19 cellular contexts compared by ENCODE assay signal in the genomic region with DNA sequence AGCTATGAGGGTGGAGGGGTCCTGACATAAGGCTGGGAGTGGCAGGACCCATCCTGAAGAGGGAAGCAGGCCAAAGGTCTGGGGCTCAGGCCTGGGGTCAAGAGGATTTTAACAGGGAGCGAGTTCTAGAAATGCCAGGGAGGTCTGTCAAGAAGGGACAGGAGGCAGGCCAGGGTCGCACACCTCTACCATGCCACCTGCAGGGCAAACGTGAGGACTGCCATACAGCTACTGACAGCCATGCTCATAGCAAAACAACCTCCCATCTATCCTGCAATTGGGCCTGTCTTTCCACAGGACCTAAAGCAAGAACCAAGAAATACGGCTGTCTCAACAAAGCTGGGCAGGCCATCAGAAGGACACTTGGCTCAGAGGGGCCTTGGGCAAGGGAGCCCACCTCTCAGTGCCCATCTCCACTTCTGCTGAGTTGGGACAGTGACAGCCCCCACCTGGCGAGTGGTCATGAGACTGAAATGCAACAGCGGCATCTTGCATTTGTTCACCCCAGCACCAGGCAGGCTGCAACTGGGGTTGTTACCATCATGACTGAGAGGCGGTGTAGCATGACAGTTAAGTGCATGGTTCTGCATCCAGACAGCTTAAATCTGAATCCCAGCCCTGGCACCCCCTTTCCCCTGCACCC.
DNase-seq lines count a peak whose midpoint lies in the region; ATAC-seq, FAIRE-seq and TF ChIP-seq lines count a peak whose summit lies in the region.
"Had no signal": no experiment of that assay in that cellular context is flagged by ENCODE, and none has a peak within 500 bp of the region (broad histone marks: within the 10 kb centered on the region; RNA-seq: fewer than 3 reads in every experiment).

No MANE protein-coding gene starts in this region.

- H3K27me3 ChIP-seq in BE2C (no peaks in the 10 kb centered on the region), Panc1 (ENCODE audit: control insufficient read depth, insufficient read depth, low read length) (no peaks in the 10 kb centered on the region), foreskin keratinocyte (no peaks in the 10 kb centered on the region)
- H3K27me3 ChIP-seq: transverse colon had no signal

- H3K36me3 ChIP-seq in BE2C: no peaks in the 10 kb centered on the region
- H3K36me3 ChIP-seq in Panc1 (ENCODE audit: control insufficient read depth, insufficient read depth, low read length): no peaks in the 10 kb centered on the region
- no peaks in the 10 kb centered on the region for H3K36me3 ChIP-seq in kidney (ENCODE audit: control insufficient read depth in 1 of 2, insufficient read depth in 2 of 2, low read length in 2 of 2)
- H3K36me3 ChIP-seq: stomach, transverse colon had no signal

- no peak for FAIRE-seq in kidney (lab: Jason Lieb, UNC)
- FAIRE-seq: GM19239 had no signal

- H3K4me3 ChIP-seq in BE2C (ENCODE audit: low read depth, low read length) (no peak overlapping the region), Panc1 (ENCODE audit: low read depth in 2 of 2, low read length in 2 of 2) (no peak overlapping the region), kidney (ENCODE audit: low read length in 2 of 2) (no peak overlapping the region)
- H3K4me3 ChIP-seq: stomach, transverse colon had no signal

- POLR2A ChIA-PET in Panc1 (lab: Charles Lee): no interaction called here

- no peak overlapping the region for H3K9ac ChIP-seq in kidney (ENCODE audit: low read length in 2 of 2)

- no peaks in the 10 kb centered on the region for H3K9me3 ChIP-seq in BE2C
- no peaks in the 10 kb centered on the region for H3K9me3 ChIP-seq in Panc1 (ENCODE audit: control insufficient read depth, insufficient read depth, low read depth, low read length)
- no peaks in the 10 kb centered on the region for H3K9me3 ChIP-seq in kidney (ENCODE audit: control insufficient read depth in 1 of 2, low read length in 2 of 2)
- H3K9me3 ChIP-seq: transverse colon had no signal

- no peak for DNase-seq in BE2C
- DNase-seq in ELF-1 (ENCODE audit: low read depth, low spot score): peak; percentile 37
- DNase-seq in Panc1 (ENCODE audit: low read depth, low spot score): no peak
- DNase-seq in kidney: peak; percentile 8
- no peak for DNase-seq in foreskin keratinocyte
- no peak for DNase-seq in activated naive CD4-positive, alpha-beta T cell treated with anti-CD3 and anti-CD28 coated beads, Interleukin-2, amount 50 U/mL, for 72 hours (ENCODE audit: low spot score in 2 of 2)
- no peak for DNase-seq in NCI-H345 (lab: John Stamatoyannopoulos, UW)
- DNase-seq: AML-193; anterior cingulate cortex; CD8-positive, alpha-beta memory T cell; cerebellar nuclear complex; KG1; NCI-H1436 treated with DMSO at 0.1 percent for 48 hours; stomach; transverse colon had no signal

- in situ Hi-C loops in Panc1 (cut with HindIII; ENCODE audit: low pct_unique_long_range_greater_than_20kb, low sequenced_read_pairs): no loop called here

- H3K36me3 Mint-ChIP-seq in activated naive CD4-positive, alpha-beta T cell treated with anti-CD3 and anti-CD28 coated beads, Interleukin-2, amount 50 U/mL, for 72 hours: no peaks in the 10 kb centered on the region
- H3K36me3 Mint-ChIP-seq: activated CD8-positive, alpha-beta memory T cell treated with anti-CD3 and anti-CD28 coated beads, Interleukin-2, amount 10 ng/mL, durations not matched to agents 7 days and 5 days; CD8-positive, alpha-beta memory T cell had no signal

- TF ChIP-seq CTCF in BE2C (IDR thresholded peaks at IDR 0.05; ENCODE audit: low read depth, low read length) (peak; percentile 36), Panc1 (IDR thresholded peaks at IDR 0.05) (no peak), kidney (IDR thresholded peaks at IDR 0.05; ENCODE audit: borderline replicate concordance, extremely low read depth, insufficient read depth) (no peak), foreskin keratinocyte (conservative IDR thresholded peaks at IDR 0.05) (no peak)

- H3K4me1 ChIP-seq in BE2C: no peaks in the 10 kb centered on the region
- H3K4me1 ChIP-seq in Panc1 (ENCODE audit: control insufficient read depth, insufficient read depth, low read length): no peaks in the 10 kb centered on the region
- no peaks in the 10 kb centered on the region for H3K4me1 ChIP-seq in kidney (ENCODE audit: control insufficient read depth in 1 of 2, insufficient read depth in 1 of 2, low read depth in 1 of 2, low read length in 2 of 2)
- H3K4me1 ChIP-seq in foreskin keratinocyte: no peaks in the 10 kb centered on the region
- H3K4me1 ChIP-seq: stomach had no signal

- CTCF ChIA-PET in Panc1 (lab: Charles Lee): no interaction called here

- H3K27ac ChIP-seq in Panc1 (ENCODE audit: low read length) (no peak overlapping the region), kidney (ENCODE audit: low read depth in 2 of 2, low read length in 2 of 2) (no peak overlapping the region), foreskin keratinocyte (no peak overlapping the region)
- H3K27ac ChIP-seq: stomach, transverse colon had no signal

- no peaks in the 10 kb centered on the region for H3K9me3 Mint-ChIP-seq in activated naive CD4-positive, alpha-beta T cell treated with anti-CD3 and anti-CD28 coated beads, Interleukin-2, amount 50 U/mL, for 72 hours
- H3K9me3 Mint-ChIP-seq: activated CD4-positive, alpha-beta T cell treated with anti-CD3 and anti-CD28 coated beads, Interleukin-2, amount 10 ng/mL, durations not matched to agents 7 days and 5 days; activated naive CD4-positive, alpha-beta T cell treated with anti-CD3 and anti-CD28 coated beads for 36 hours had no signal

- peak; percentile 55; the same call in 1 of the 2 replicates for ATAC-seq in Panc1
- no peak for ATAC-seq in foreskin keratinocyte
- no peak for ATAC-seq in activated naive CD4-positive, alpha-beta T cell treated with anti-CD3 and anti-CD28 coated beads, Interleukin-2, amount 50 U/mL, for 72 hours
- ATAC-seq: activated CD8-positive, alpha-beta memory T cell treated with anti-CD3 and anti-CD28 coated beads, Interleukin-2, amount 10 ng/mL, durations not matched to agents 7 days and 5 days had no signal

- no TSS peak for BruUV-seq in Panc1 (replicated peaks; lab: Mats Ljungman, UMichigan)

- intact Hi-C loops in Panc1 (cut with micrococcal nuclease; ENCODE audit: unreplicated experiment): no loop called here
- intact Hi-C loops in kidney (cut with DNase I): no loop called here

- H3K27ac Mint-ChIP-seq in activated naive CD4-positive, alpha-beta T cell treated with anti-CD3 and anti-CD28 coated beads, Interleukin-2, amount 50 U/mL, for 72 hours: peak overlapping the region in 1 of 2 donors; percentile 50
- H3K27ac Mint-ChIP-seq: activated CD4-positive, alpha-beta T cell treated with anti-CD3 and anti-CD28 coated beads, Interleukin-2, amount 10 ng/mL, durations not matched to agents 7 days and 5 days; activated CD8-positive, alpha-beta memory T cell treated with anti-CD3 and anti-CD28 coated beads, Interleukin-2, amount 10 ng/mL, durations not matched to agents 7 days and 5 days; activated naive CD4-positive, alpha-beta T cell treated with anti-CD3 and anti-CD28 coated beads for 36 hours; CD8-positive, alpha-beta memory T cell had no signal

Comparison
In these comparisons a context has a peak if more than half of its experiments do, and no peak if none do; other contexts are left out.
1. DNase-seq: peak in ELF-1 (single experiment) and kidney (single experiment); none in BE2C (single experiment), Panc1 (single experiment), foreskin keratinocyte (0 of 2), activated naive CD4-positive, alpha-beta T cell treated with anti-CD3 and anti-CD28 coated beads, Interleukin-2, amount 50 U/mL, for 72 hours (0 of 2) and NCI-H345 (single experiment).